8 cellular contexts compared by ENCODE assay signal in genomic region chr6:106098383-106099234, GRCh38. TPM values are rescaled to one million over a fixed set of nuclear protein-coding genes. Genes with fewer than 3 reads are reported as not detected.
A peak's percentile ranks its signal among the peaks of the same experiment; 100 is the strongest.
DNase-seq lines count a peak whose midpoint lies in the region; ATAC-seq, FAIRE-seq and TF ChIP-seq lines count a peak whose summit lies in the region.

No MANE protein-coding gene starts in this region.

- TF ChIP-seq CTCF in LNCaP clone FGC (IDR thresholded peaks at IDR 0.05; ENCODE audit: control insufficient read depth, extremely low read depth, insufficient read depth) = no peak

- no peaks in the 10 kb centered on the region for H3K27me3 ChIP-seq in rectal smooth muscle tissue (ENCODE audit: control insufficient read depth, insufficient read depth, low read length)

- no peaks in the 10 kb centered on the region for H3K36me3 ChIP-seq in rectal smooth muscle tissue (ENCODE audit: control insufficient read depth, insufficient read depth, low read length)

- DNase-seq in LNCaP clone FGC (ENCODE audit: low read depth) (no peak), H4 (ENCODE audit: low spot score) (no peak), kidney glomerular epithelial cell (lab: John Stamatoyannopoulos, UW) (no peak), H54 (ENCODE audit: insufficient read length, low spot score) (no peak)
- DNase-seq in activated CD8-positive, alpha-beta memory T cell treated with anti-CD3 and anti-CD28 coated beads for 1 hour (ENCODE audit: extremely low read depth in 1 of 2, low read depth in 1 of 2) = peak; percentile 41 to 43

- ATAC-seq in GM19455 (IDR thresholded peaks at IDR 0.05; ENCODE audit: unreplicated experiment) = peak; percentile 41
- ATAC-seq in esophagus mucosa = peak; percentile 83

- H3K27ac ChIP-seq in rectal smooth muscle tissue (ENCODE audit: low read depth, low read length) = no peak overlapping the region

- no peak for FAIRE-seq in H54 (lab: Jason Lieb, UNC)

- TF ChIP-seq POLR2A in H54 (IDR thresholded peaks at IDR 0.05; ENCODE audit: low read depth, low read length) = no peak

- peak overlapping the region; percentile 56 for H3K4me3 ChIP-seq in LNCaP clone FGC (ENCODE audit: low read depth, low read length)
- peak overlapping the region; percentile 65 for H3K4me3 ChIP-seq in rectal smooth muscle tissue (ENCODE audit: low read length)

- no peak overlapping the region for H3K9ac ChIP-seq in rectal smooth muscle tissue (ENCODE audit: low read length)

- no peaks in the 10 kb centered on the region for H3K4me1 ChIP-seq in rectal smooth muscle tissue (ENCODE audit: control insufficient read depth, insufficient read depth, low read length)

RNA-seq across cellular contexts. Expression of gene PRDM1, which starts 12.5 kb away (rescaled TPM):
- total RNA-seq in esophagus mucosa = 94.1 TPM
- total RNA-seq in H4 (2014; rRNA removed; shearing (Covaris generic)) = 0.37 and 1.7 TPM in 2 replicates

Comparison
In these comparisons a context has a peak if more than half of its experiments do, and no peak if none do; other contexts are left out.
1. DNase-seq: peak in activated CD8-positive, alpha-beta memory T cell treated with anti-CD3 and anti-CD28 coated beads for 1 hour (2 of 2); none in LNCaP clone FGC (single experiment), H4 (single experiment), kidney glomerular epithelial cell (single experiment) and H54 (single experiment).
2. RNA of gene PRDM1, which starts 12.5 kb away (total RNA-seq): 94.1 TPM in esophagus mucosa (single experiment); 0.37 to 1.7 TPM in H4; every median in the first group is over 10 times any median in the second.